23 cellular contexts compared by ENCODE assay signal in genomic region chr1:234141006-234141405, GRCh38.
"Had no signal": no experiment of that assay in that cellular context is flagged by ENCODE, and none has a peak within 500 bp of the region (broad histone marks: within the 10 kb centered on the region; RNA-seq: fewer than 3 reads in every experiment).

No MANE protein-coding gene starts in this region.

- H3K4me1 Mint-ChIP-seq: naive thymus-derived CD8-positive, alpha-beta T cell; stimulated activated memory B cell treated with anti-CD40 and anti-IgM and Interleukin-4, amounts not matched to agents 10 μg/mL and 1 μg/mL and 100 μg/mL, for 72 hours had no signal

- H2AFZ ChIP-seq: hepatocyte had no signal

- H3K9me3 ChIP-seq: mucosa of descending colon, neutrophil, psoas muscle, right lobe of liver, spleen, tibial artery, upper lobe of left lung, uterus had no signal

- DNase-seq: effector memory CD8-positive, alpha-beta T cell; foreskin melanocyte; head of caudate nucleus; left colon; left ventricle myocardium superior; mesendoderm; mucosa of descending colon; naive thymus-derived CD8-positive, alpha-beta T cell; psoas muscle; retina; right lobe of liver; spleen; stimulated activated CD4-positive, alpha-beta T cell treated with anti-CD3 and anti-CD28 coated beads, Interleukin-15, amount 100 ng/mL, for 24 hours; stimulated activated CD4-positive, alpha-beta T cell treated with anti-CD3 and anti-CD28 coated beads, Interleukin-1b, Interleukin-23, amount 100 ng/mL, for 48 hours; stimulated activated CD4-positive, alpha-beta T cell treated with anti-CD3 and anti-CD28 coated beads, Interleukin-4, amount 100 ng/mL, for 24 hours; tibial artery; upper lobe of left lung; uterus had no signal

- H3K4me3 ChIP-seq: hepatocyte, lung, mucosa of descending colon, psoas muscle, right lobe of liver, spleen, tibial artery, upper lobe of left lung, uterus had no signal

- H3K27me3 ChIP-seq: right lobe of liver, upper lobe of left lung, uterus had no signal

- H3K4me3 Mint-ChIP-seq: effector memory CD8-positive, alpha-beta T cell; naive thymus-derived CD8-positive, alpha-beta T cell; stimulated activated memory B cell treated with anti-CD40 and anti-IgM and Interleukin-4, amounts not matched to agents 10 μg/mL and 1 μg/mL and 100 μg/mL, for 72 hours; stimulated activated naive CD8-positive, alpha-beta T cell treated with anti-CD3 and anti-CD28 coated beads, Interleukin-15, Interleukin-2, amounts not matched to agents 100 ng/mL and 50 ng/mL, for 24 hours had no signal

- H3K27ac ChIP-seq: hepatocyte, neutrophil, psoas muscle, right lobe of liver, spleen, tibial artery, upper lobe of left lung, uterus had no signal

- ATAC-seq: effector memory CD8-positive, alpha-beta T cell; left colon; left ventricle myocardium superior; mucosa of descending colon; naive thymus-derived CD8-positive, alpha-beta T cell; psoas muscle; right lobe of liver; stimulated activated memory B cell treated with anti-CD40 and anti-IgM and Interleukin-4, amounts not matched to agents 10 μg/mL and 1 μg/mL and 100 μg/mL, for 72 hours had no signal

- H3K4me2 ChIP-seq: hepatocyte had no signal

- H3K79me2 ChIP-seq: hepatocyte had no signal

- H3K36me3 ChIP-seq: neutrophil, right lobe of liver, spleen, tibial artery, upper lobe of left lung, uterus had no signal

- H3K4me1 ChIP-seq: psoas muscle, right lobe of liver, spleen, tibial artery, upper lobe of left lung, uterus had no signal

- H3K9me3 Mint-ChIP-seq: effector memory CD8-positive, alpha-beta T cell; naive thymus-derived CD8-positive, alpha-beta T cell; stimulated activated memory B cell treated with anti-CD40 and anti-IgM and Interleukin-4, amounts not matched to agents 10 μg/mL and 1 μg/mL and 100 μg/mL, for 72 hours; stimulated activated naive CD8-positive, alpha-beta T cell treated with anti-CD3 and anti-CD28 coated beads, Interleukin-15, Interleukin-2, amounts not matched to agents 100 ng/mL and 50 ng/mL, for 24 hours had no signal

- H3K27ac Mint-ChIP-seq: effector memory CD8-positive, alpha-beta T cell; naive thymus-derived CD8-positive, alpha-beta T cell; stimulated activated memory B cell treated with anti-CD40 and anti-IgM and Interleukin-4, amounts not matched to agents 10 μg/mL and 1 μg/mL and 100 μg/mL, for 72 hours; stimulated activated naive CD8-positive, alpha-beta T cell treated with anti-CD3 and anti-CD28 coated beads, Interleukin-15, Interleukin-2, amounts not matched to agents 100 ng/mL and 50 ng/mL, for 24 hours had no signal

- H3K36me3 Mint-ChIP-seq: naive thymus-derived CD8-positive, alpha-beta T cell; stimulated activated memory B cell treated with anti-CD40 and anti-IgM and Interleukin-4, amounts not matched to agents 10 μg/mL and 1 μg/mL and 100 μg/mL, for 72 hours had no signal
